ENCODE assay signal across 26 cellular contexts in genomic region chr17:48027322-48027981, GRCh38. TPM values are rescaled to one million over a fixed set of nuclear protein-coding genes. Genes with fewer than 3 reads are reported as not detected.
DNase-seq lines count a peak whose midpoint lies in the region; ATAC-seq, FAIRE-seq and TF ChIP-seq lines count a peak whose summit lies in the region.
"Had no signal": no experiment of that assay in that cellular context is flagged by ENCODE, and none has a peak within 500 bp of the region (broad histone marks: within the 10 kb centered on the region; RNA-seq: fewer than 3 reads in every experiment).

No MANE protein-coding gene starts in this region.

- peaks cover 27% of the 10 kb centered on the region for H3K4me1 Mint-ChIP-seq in activated T-helper 1 cell treated with anti-CD3 and anti-CD28 coated beads, Interleukin-12 subunit alpha, Interleukin-12 subunit beta, Interleukin-2, Interleukin-4 antibody, amounts not matched to agents 30 ng/mL and 10 ng/mL and 1 ng/mL, durations not matched to agents 14 hours and 24 hours and 36 hours (ENCODE audit: low read depth)

- H3K9me3 Mint-ChIP-seq in activated T-helper 1 cell treated with anti-CD3 and anti-CD28 coated beads, Interleukin-12 subunit alpha, Interleukin-12 subunit beta, Interleukin-2, Interleukin-4 antibody, amounts not matched to agents 30 ng/mL and 10 ng/mL and 1 ng/mL, durations not matched to agents 14 hours and 24 hours and 36 hours, result no peaks in the 10 kb centered on the region
- H3K9me3 Mint-ChIP-seq: activated naive CD4-positive, alpha-beta T cell treated with anti-CD3 and anti-CD28 coated beads, Interleukin-2, amount 50 U/mL, for 72 hours; naive thymus-derived CD8-positive, alpha-beta T cell had no signal

- no peak for TF ChIP-seq POLR2A in GM12891 (IDR thresholded peaks at IDR 0.05; ENCODE audit: low read depth, low read length)

- peak overlapping the region; percentile 66 for H3K9ac ChIP-seq in skeletal muscle satellite cell (ENCODE audit: low read depth, low read length)

- no peak for ATAC-seq in HG02970 (IDR thresholded peaks at IDR 0.05; ENCODE audit: low FRiP score, unreplicated experiment)
- ATAC-seq: activated naive CD4-positive, alpha-beta T cell treated with anti-CD3 and anti-CD28 coated beads, Interleukin-2, amount 50 U/mL, for 72 hours; naive thymus-derived CD8-positive, alpha-beta T cell had no signal

- no peaks in the 10 kb centered on the region for H3K9me2 ChIP-seq in hepatocyte (replicated peaks; ENCODE audit: insufficient read depth)

- H3K9me3 ChIP-seq in HEK293 (ENCODE audit: control insufficient read depth, insufficient read depth, low read depth, low read length), result no peaks in the 10 kb centered on the region
- no peaks in the 10 kb centered on the region for H3K9me3 ChIP-seq in hepatocyte (ENCODE audit: low read depth)
- H3K9me3 ChIP-seq in skeletal muscle satellite cell (replicated peaks; ENCODE audit: low read length), result no peaks in the 10 kb centered on the region
- H3K9me3 ChIP-seq: gastrocnemius medialis, SJSA1 had no signal

- 90% methylated on average over 12 of the region's 12 CpGs for WGBS in hepatocyte (ENCODE audit: low lambda C conversion rate, missing lambda C conversion rate)

- H3K79me2 ChIP-seq in hepatocyte, result no peaks in the 10 kb centered on the region

- DNase-seq in activated T-helper 1 cell treated with anti-CD3 and anti-CD28 coated beads, Interleukin-12 subunit alpha, Interleukin-12 subunit beta, Interleukin-2, Interleukin-4 antibody, amounts not matched to agents 30 ng/mL and 10 ng/mL and 1 ng/mL, durations not matched to agents 14 hours and 24 hours and 36 hours (ENCODE audit: low spot score), result no peak
- no peak for DNase-seq in hepatocyte (ENCODE audit: low spot score)
- no peak for DNase-seq in superior temporal gyrus (ENCODE audit: extremely low spot score)
- no peak for DNase-seq in GM12891 (ENCODE audit: insufficient read length, low spot score)
- DNase-seq: activated CD4-positive, alpha-beta T cell treated with anti-CD3 and anti-CD28 coated beads, Interleukin-2, amount 50 U/mL, for 48 hours; activated CD8-positive, alpha-beta memory T cell treated with anti-CD3 and anti-CD28 coated beads, Interleukin-2, amount 50 U/mL, for 48 hours; dermis blood vessel endothelial cell; gastrocnemius medialis; GOT3; naive thymus-derived CD8-positive, alpha-beta T cell; NCI-H1105; NCI-H2029; NCI-H524 treated with DMSO at 0.1 percent for 48 hours; occipital lobe; retina; stimulated activated CD4-positive, alpha-beta T cell treated with anti-CD3 and anti-CD28 coated beads, Interleukin-2, amount 100 ng/mL, for 48 hours had no signal

- CTCF ChIA-PET in HEK293 (lab: Yijun Ruan, JAX), result interaction anchor here (0.7 to 7.9 kb wide), 42 partner anchors 8 to 851 kb away, joined by 3 to 197 read pairs (median 5); partner anchors contain the start of genes NFE2L1 and SNX11

- H3K4me1 ChIP-seq in HEK293 (ENCODE audit: control insufficient read depth, insufficient read depth, low read length) (peaks cover 14% of the 10 kb centered on the region), hepatocyte (ENCODE audit: insufficient read depth) (peaks cover 31% of the 10 kb centered on the region), skeletal muscle satellite cell (ENCODE audit: control insufficient read depth, insufficient read depth, low read length) (peaks cover 47% of the 10 kb centered on the region)

- no peaks in the 10 kb centered on the region for H3K36me3 Mint-ChIP-seq in activated T-helper 1 cell treated with anti-CD3 and anti-CD28 coated beads, Interleukin-12 subunit alpha, Interleukin-12 subunit beta, Interleukin-2, Interleukin-4 antibody, amounts not matched to agents 30 ng/mL and 10 ng/mL and 1 ng/mL, durations not matched to agents 14 hours and 24 hours and 36 hours (ENCODE audit: low read depth)
- H3K36me3 Mint-ChIP-seq: activated naive CD4-positive, alpha-beta T cell treated with anti-CD3 and anti-CD28 coated beads, Interleukin-2, amount 50 U/mL, for 72 hours; CD14-positive monocyte had no signal

- H3K27me3 ChIP-seq in hepatocyte (peaks cover 18% of the 10 kb centered on the region), skeletal muscle satellite cell (ENCODE audit: control insufficient read depth, insufficient read depth, low read length) (no peaks in the 10 kb centered on the region)
- H3K27me3 ChIP-seq: gastrocnemius medialis, SJSA1 had no signal

- H3K4me2 ChIP-seq in hepatocyte (no peak overlapping the region), skeletal muscle satellite cell (ENCODE audit: low read length) (no peak overlapping the region)

- no peaks in the 10 kb centered on the region for H3K36me3 ChIP-seq in HEK293 (ENCODE audit: control insufficient read depth in 2 of 2, insufficient read depth in 1 of 2, low read length in 2 of 2)
- H3K36me3 ChIP-seq in hepatocyte (replicated peaks; ENCODE audit: insufficient read depth, low read depth), result no peaks in the 10 kb centered on the region
- peaks cover 2% of the 10 kb centered on the region for H3K36me3 ChIP-seq in skeletal muscle satellite cell (ENCODE audit: insufficient read depth, low read length)
- H3K36me3 ChIP-seq: SJSA1 had no signal

- H3K27ac ChIP-seq in HEK293 (ENCODE audit: extremely low read depth, low read depth, low read length), result no peak overlapping the region
- H3K27ac ChIP-seq in hepatocyte, result peak overlapping the region; percentile 63
- H3K27ac ChIP-seq: SJSA1 had no signal

- intact Hi-C loops in activated T-helper 1 cell treated with anti-CD3 and anti-CD28 coated beads, Interleukin-12 subunit alpha, Interleukin-12 subunit beta, Interleukin-2, Interleukin-4 antibody, amounts not matched to agents 30 ng/mL and 10 ng/mL and 1 ng/mL, durations not matched to agents 14 hours and 24 hours and 36 hours (cut with micrococcal nuclease), result no loop called here

- no peak overlapping the region for H3K4me3 ChIP-seq in HEK293 (ENCODE audit: low read depth, low read length)
- no peak overlapping the region for H3K4me3 ChIP-seq in hepatocyte
- no peak overlapping the region for H3K4me3 ChIP-seq in skeletal muscle satellite cell (ENCODE audit: low read length)
- H3K4me3 ChIP-seq: gastrocnemius medialis, GM12878, SJSA1 had no signal

- POLR2A ChIA-PET in HEK293 (lab: Yijun Ruan, JAX), result interaction anchor here (0.6 to 1.4 kb wide), 2 partner anchors 13 to 22 kb away, joined by 3 to 26 read pairs; partner anchors contain the start of gene NFE2L1

- no peak for FAIRE-seq in GM12891 (lab: Jason Lieb, UNC)
- FAIRE-seq: D721Med, GM12878, RCC 7860, TTC549 had no signal

- no peak overlapping the region for H3K27ac Mint-ChIP-seq in activated T-helper 1 cell treated with anti-CD3 and anti-CD28 coated beads, Interleukin-12 subunit alpha, Interleukin-12 subunit beta, Interleukin-2, Interleukin-4 antibody, amounts not matched to agents 30 ng/mL and 10 ng/mL and 1 ng/mL, durations not matched to agents 14 hours and 24 hours and 36 hours
- H3K27ac Mint-ChIP-seq: activated naive CD4-positive, alpha-beta T cell treated with anti-CD3 and anti-CD28 coated beads, Interleukin-2, amount 50 U/mL, for 72 hours; CD14-positive monocyte had no signal

- peaks cover 31% of the 10 kb centered on the region for H3K27me3 Mint-ChIP-seq in activated T-helper 1 cell treated with anti-CD3 and anti-CD28 coated beads, Interleukin-12 subunit alpha, Interleukin-12 subunit beta, Interleukin-2, Interleukin-4 antibody, amounts not matched to agents 30 ng/mL and 10 ng/mL and 1 ng/mL, durations not matched to agents 14 hours and 24 hours and 36 hours (ENCODE audit: insufficient read depth)

- H3K4me3 Mint-ChIP-seq in activated T-helper 1 cell treated with anti-CD3 and anti-CD28 coated beads, Interleukin-12 subunit alpha, Interleukin-12 subunit beta, Interleukin-2, Interleukin-4 antibody, amounts not matched to agents 30 ng/mL and 10 ng/mL and 1 ng/mL, durations not matched to agents 14 hours and 24 hours and 36 hours, result peak overlapping the region; percentile 3
- H3K4me3 Mint-ChIP-seq: CD14-positive monocyte had no signal

- no peaks in the 10 kb centered on the region for H4K20me1 ChIP-seq in hepatocyte (ENCODE audit: insufficient read depth, poor library complexity, severe bottlenecking)

- no peak overlapping the region for H2AFZ ChIP-seq in hepatocyte

- no peak for TF ChIP-seq CTCF in HEK293 (tag by site-specific recombination; IDR thresholded peaks at IDR 0.05)
- no peak for TF ChIP-seq CTCF in hepatocyte (IDR thresholded peaks at IDR 0.05; ENCODE audit: poor library complexity)

TF ChIP-seq in GM12891, 5 proteins besides CTCF, POLR2A, EP300 and RAD21:
- TF ChIP-seq TAF1 (IDR thresholded peaks at IDR 0.05; ENCODE audit: low read depth, low read length) (no peak), POU2F2 (IDR thresholded peaks at IDR 0.05; ENCODE audit: low read depth, low read length) (no peak), SPI1 (IDR thresholded peaks at IDR 0.05; ENCODE audit: low read depth, low read length) (no peak), PAX5 (IDR thresholded peaks at IDR 0.05; ENCODE audit: insufficient read depth, low read length, severe bottlenecking) (no peak), POLR2AphosphoS5 (IDR thresholded peaks at IDR 0.05; ENCODE audit: low read depth, low read length) (no peak)

RNA-seq across cellular contexts. Expression of gene COPZ2, which starts 10.1 kb away (rescaled TPM):
- total RNA-seq in activated T-helper 1 cell treated with anti-CD3 and anti-CD28 coated beads, Interleukin-12 subunit alpha, Interleukin-12 subunit beta, Interleukin-2, Interleukin-4 antibody, amounts not matched to agents 30 ng/mL and 10 ng/mL and 1 ng/mL, durations not matched to agents 14 hours and 24 hours and 36 hours, result 3.4 and 5.8 TPM in 2 replicates
- 36.0 and 40.7 TPM in 2 replicates for total RNA-seq in hepatocyte
- polyA plus RNA-seq in hepatocyte, result 139 and 159 TPM in 2 replicates
- 22.6 and 47.8 TPM in 2 replicates for total RNA-seq in skeletal muscle satellite cell (2012; rRNA removed)
- 3.1 TPM for polyA plus RNA-seq in GM12891 (2012; ENCODE audit: low read depth, missing spikeins)

RNA-seq across cellular contexts. Expression of gene NFE2L1, which starts 20.7 kb away (rescaled TPM):
- 86.6 and 92.0 TPM in 2 replicates for total RNA-seq in activated T-helper 1 cell treated with anti-CD3 and anti-CD28 coated beads, Interleukin-12 subunit alpha, Interleukin-12 subunit beta, Interleukin-2, Interleukin-4 antibody, amounts not matched to agents 30 ng/mL and 10 ng/mL and 1 ng/mL, durations not matched to agents 14 hours and 24 hours and 36 hours
- 82.0 and 86.4 TPM in 2 replicates for total RNA-seq in hepatocyte
- polyA plus RNA-seq in hepatocyte, result 35.3 and 42.4 TPM in 2 replicates
- total RNA-seq in skeletal muscle satellite cell (2012; rRNA removed), result 93.3 and 93.7 TPM in 2 replicates
- 49.2 TPM for polyA plus RNA-seq in GM12891 (2012; ENCODE audit: low read depth, missing spikeins)

RNA-seq across cellular contexts. Expression of gene CDK5RAP3, which starts 56.5 kb away (rescaled TPM):
- 190 and 200 TPM in 2 replicates for total RNA-seq in activated T-helper 1 cell treated with anti-CD3 and anti-CD28 coated beads, Interleukin-12 subunit alpha, Interleukin-12 subunit beta, Interleukin-2, Interleukin-4 antibody, amounts not matched to agents 30 ng/mL and 10 ng/mL and 1 ng/mL, durations not matched to agents 14 hours and 24 hours and 36 hours
- 88.9 and 124 TPM in 2 replicates for total RNA-seq in hepatocyte
- polyA plus RNA-seq in hepatocyte, result 179 and 236 TPM in 2 replicates
- total RNA-seq in skeletal muscle satellite cell (2012; rRNA removed), result 35.8 and 42.3 TPM in 2 replicates
- polyA plus RNA-seq in GM12891 (2012; ENCODE audit: low read depth, missing spikeins), result 165 TPM
